In genomic region chr18:27057459-27058302, GRCh38 we compare ENCODE assay signal across 11 cellular contexts.
A peak's percentile ranks its signal among the peaks of the same experiment; 100 is the strongest.
DNase-seq lines count a peak whose midpoint lies in the region; ATAC-seq, FAIRE-seq and TF ChIP-seq lines count a peak whose summit lies in the region.
"Had no signal": no experiment of that assay in that cellular context is flagged by ENCODE, and none has a peak within 500 bp of the region (broad histone marks: within the 10 kb centered on the region; RNA-seq: fewer than 3 reads in every experiment).

No MANE protein-coding gene starts in this region.

- CTCF ChIA-PET in H1 (lab: Charles Lee; ENCODE audit: partially characterized antibody): interaction anchor here (1.1 kb wide), 2 partner anchors 10 to 126 kb away, joined by 3 to 4 read pairs; no protein-coding TSS in a partner anchor

- no peak overlapping the region for H4K8ac ChIP-seq in H1 (ENCODE audit: extremely low read depth, insufficient read depth, low read length)

- no peak overlapping the region for H3K14ac ChIP-seq in H1 (ENCODE audit: insufficient read length)

- H3K4me3 ChIP-seq in H1 (ENCODE audit: extremely low read depth in 1 of 4, insufficient read depth in 2 of 4, low read depth in 3 of 4, low read length in 4 of 4) (no peak overlapping the region), transverse colon (no peak overlapping the region)
- H3K4me3 ChIP-seq: adrenal gland had no signal

- peak overlapping the region; percentile 32 for H3K27ac Mint-ChIP-seq in mesothelial cell of epicardium

- no peak for TF ChIP-seq EP300 in H1 (IDR thresholded peaks at IDR 0.05; ENCODE audit: borderline replicate concordance in 1 of 2, low read depth in 2 of 2, low read length in 2 of 2)
- TF ChIP-seq EP300 in transverse colon (IDR thresholded peaks at IDR 0.05; ENCODE audit: low read depth): no peak

- no peaks in the 10 kb centered on the region for H3K79me1 ChIP-seq in H1 (ENCODE audit: low read depth, low read length)

- no peak overlapping the region for H3K4me3 Mint-ChIP-seq in mesothelial cell of epicardium

- H3K9me3 Mint-ChIP-seq in mesothelial cell of epicardium: peaks cover 2% of the 10 kb centered on the region

- ATAC-seq in GM18858 (IDR thresholded peaks at IDR 0.05; ENCODE audit: unreplicated experiment) (no peak), GM18517 (IDR thresholded peaks at IDR 0.05; ENCODE audit: unreplicated experiment) (no peak)
- ATAC-seq: left colon had no signal

- H3K4me1 ChIP-seq in H1 (replicated peaks in 1 of 4; ENCODE audit: control insufficient read depth in 3 of 4, insufficient read depth in 4 of 4, low read length in 3 of 4) (peaks cover 0 to 4% (median 2%) of the 10 kb centered on the region in 4 experiments; a peak in 3 of 7 replicates), transverse colon (peaks cover 0 to 3% (median 0%) of the 10 kb centered on the region in 4 donors)
- H3K4me1 ChIP-seq: adrenal gland had no signal

- no peak overlapping the region for H3K18ac ChIP-seq in H1 (ENCODE audit: extremely low read depth, low read length)

- H2BK5ac ChIP-seq in H1 (ENCODE audit: low read depth, low read length): no peak overlapping the region

- H3K4me1 Mint-ChIP-seq in mesothelial cell of epicardium: peaks cover 12% of the 10 kb centered on the region

- H3K4me2 ChIP-seq in H1 (ENCODE audit: insufficient read depth in 1 of 2, low read depth in 2 of 2, low read length in 2 of 2): no peak overlapping the region

- no peak overlapping the region for H2BK15ac ChIP-seq in H1 (ENCODE audit: low read length)

- intact Hi-C loops in transverse colon (cut with DNase I; ENCODE audit: low total_unique reads): no loop called here

- H3K9ac ChIP-seq in H1 (replicated peaks in 1 of 4; ENCODE audit: extremely low read depth in 1 of 4, low read depth in 3 of 4, low read length in 3 of 4): no peak overlapping the region

- H3K27me3 Mint-ChIP-seq in mesothelial cell of epicardium (ENCODE audit: low read depth): peaks cover 2% of the 10 kb centered on the region

- H3K27ac ChIP-seq in H1 (ENCODE audit: low read depth, low read length): no peak overlapping the region
- peak overlapping the region; percentile 4 to 71 (median 56) for H3K27ac ChIP-seq in transverse colon
- H3K27ac ChIP-seq: adrenal gland had no signal

- H4K91ac ChIP-seq in H1 (replicated peaks; ENCODE audit: insufficient read length, low read length): no peak overlapping the region

- no peak overlapping the region for H4K5ac ChIP-seq in H1 (ENCODE audit: insufficient read length, low read depth, low read length)

- H3K79me2 ChIP-seq in H1 (ENCODE audit: control insufficient read depth in 1 of 2, insufficient read depth in 2 of 2, low read length in 2 of 2): no peaks in the 10 kb centered on the region

- H2BK20ac ChIP-seq in H1 (ENCODE audit: low read length): no peak overlapping the region

- FAIRE-seq in H1 (lab: Jason Lieb, UNC): no peak

- H2AFZ ChIP-seq in H1 (ENCODE audit: low read length): no peak overlapping the region

- TF ChIP-seq POLR2A in H1 (IDR thresholded peaks at IDR 0.05; ENCODE audit: control extremely low read depth in 1 of 2, low read depth in 2 of 2, low read length in 2 of 2) (no peak), transverse colon (IDR thresholded peaks at IDR 0.05) (no peak)

- no peak for TF ChIP-seq RAD21 in H1 (IDR thresholded peaks at IDR 0.05 in 1 of 2, conservative IDR thresholded peaks at IDR 0.05 in 1 of 2; ENCODE audit: low read depth in 2 of 2, low read length in 2 of 2)

- in situ Hi-C loops in transverse colon (cut with MboI; ENCODE audit: low pct_ligation_motif_present in 1 of 4, low pct_unique_long_range_greater_than_20kb in 1 of 4, low sequenced_read_pairs in 3 of 4): no loop called here

- DNase-seq in NCI-H345 treated with DMSO at 0.1 percent for 48 hours (lab: John Stamatoyannopoulos, UW; ENCODE audit: unreplicated experiment) (peak; percentile 41), H1 (ENCODE audit: low read depth in 1 of 2, low spot score in 2 of 2) (no peak), mesothelial cell of epicardium (ENCODE audit: low spot score in 2 of 2, unreplicated experiment in 2 of 2) (no peak), transverse colon (no peak), hepatic stellate cell (ENCODE audit: low spot score) (no peak)
- DNase-seq: adrenal gland, DMS79, left colon, T-helper 2 cell had no signal

- POLR2A ChIA-PET in H1 (lab: Charles Lee; ENCODE audit: partially characterized antibody): interaction anchor here (1.5 kb wide), 1 partner anchor 10 kb away, joined by 3 read pairs; no protein-coding TSS in a partner anchor

- TF ChIP-seq CTCF in H1 (IDR thresholded peaks at IDR 0.05; ENCODE audit: control extremely low read depth in 1 of 3, insufficient read depth in 1 of 3, low read depth in 1 of 3, low read length in 3 of 3) (no peak), mesothelial cell of epicardium (IDR thresholded peaks at IDR 0.05; ENCODE audit: unreplicated experiment) (no peak), transverse colon (IDR thresholded peaks at IDR 0.05) (no peak)

- H3K4ac ChIP-seq in H1 (replicated peaks; ENCODE audit: insufficient read length, low read depth, low read length): no peak overlapping the region

- no peaks in the 10 kb centered on the region for H4K20me1 ChIP-seq in H1 (replicated peaks in 1 of 2; ENCODE audit: control insufficient read depth in 1 of 2, insufficient read depth in 2 of 2, low read length in 2 of 2)

- WGBS in H1 (ENCODE audit: extremely low coverage in 1 of 2, insufficient coverage in 1 of 2, insufficient read length in 1 of 2, insufficient replicate concordance in 2 of 2, low coverage in 1 of 2, low lambda C conversion rate in 2 of 2, missing lambda C conversion rate in 1 of 2), 2 experiments: 77% methylated on average over 12 of the region's 12 CpGs; no CpG with 5 or more reads in 1 of the 2 experiments
- 46 to 52% methylated on average over 5 to 12 of the region's 12 CpGs for WGBS in transverse colon (ENCODE audit: low coverage in 1 of 2), 2 donors

- H2BK12ac ChIP-seq in H1 (ENCODE audit: low read depth, low read length): no peak overlapping the region

- no peak overlapping the region for H2BK120ac ChIP-seq in H1 (replicated peaks; ENCODE audit: low read depth, low read length)

- H3K36me3 Mint-ChIP-seq in mesothelial cell of epicardium: peaks cover 2% of the 10 kb centered on the region

- H3K9me3 ChIP-seq in H1 (ENCODE audit: insufficient read depth in 2 of 2, low read depth in 1 of 2, low read length in 1 of 2) (no peaks in the 10 kb centered on the region), transverse colon (no peaks in the 10 kb centered on the region)
- H3K9me3 ChIP-seq: adrenal gland had no signal

- H3K56ac ChIP-seq in H1 (replicated peaks; ENCODE audit: insufficient read length, low read depth, low read length): no peak overlapping the region

- H3K27me3 ChIP-seq in H1 (replicated peaks in 1 of 4; ENCODE audit: control insufficient read depth in 3 of 4, extremely low read depth in 1 of 4, insufficient read depth in 3 of 4, low read length in 3 of 4) (no peaks in the 10 kb centered on the region), transverse colon (no peaks in the 10 kb centered on the region)
- H3K27me3 ChIP-seq: adrenal gland had no signal

- H3K23me2 ChIP-seq in H1 (ENCODE audit: low read depth, low read length): no peaks in the 10 kb centered on the region

- H3K23ac ChIP-seq in H1 (ENCODE audit: insufficient read length): no peak overlapping the region

- H3K36me3 ChIP-seq in H1 (ENCODE audit: control insufficient read depth in 2 of 4, insufficient read depth in 4 of 4, low read length in 3 of 4): no peaks in the 10 kb centered on the region
- H3K36me3 ChIP-seq in transverse colon: no peaks in the 10 kb centered on the region
- H3K36me3 ChIP-seq: adrenal gland had no signal

- no peak overlapping the region for H2AK5ac ChIP-seq in H1 (ENCODE audit: low read depth, low read length)

TF ChIP-seq in H1, 55 proteins besides CTCF, POLR2A, EP300 and RAD21:
- TF ChIP-seq SIX5 (IDR thresholded peaks at IDR 0.05; ENCODE audit: low read depth, low read length) (no peak), CEBPB (IDR thresholded peaks at IDR 0.05; ENCODE audit: low read depth, low read length) (peak; percentile 60; the same call in 1 of the 2 replicates), GTF2F1 (IDR thresholded peaks at IDR 0.05; ENCODE audit: borderline replicate concordance, low read depth, low read length) (no peak)
